7 cellular contexts compared by ENCODE assay signal in genomic region chr6:33365232-33365971, GRCh38. TPM values are rescaled to one million over a fixed set of nuclear protein-coding genes. Genes with fewer than 3 reads are reported as not detected.
DNase-seq lines count a peak whose midpoint lies in the region; ATAC-seq, FAIRE-seq and TF ChIP-seq lines count a peak whose summit lies in the region.
"Not testable (repeated sequence)": the region's sequence is repeated elsewhere in the genome, so short reads cannot be mapped to it uniquely, and the experiment has no call there.

No MANE protein-coding gene starts in this region.

- peak overlapping the region; percentile 3 for H4K91ac ChIP-seq in H9 (ENCODE audit: insufficient read length, low read depth, low read length)

- not testable (repeated sequence) for H3K4me3 Mint-ChIP-seq in H9; astrocyte (ENCODE audit: unreplicated experiment); nephron progenitor cell

- not testable (repeated sequence) for H3K23ac ChIP-seq in H9 (ENCODE audit: insufficient read length, low read depth, low read length)

- not testable (repeated sequence) for H3K9ac ChIP-seq in H9 (ENCODE audit: extremely low read depth, insufficient read length, low read length); astrocyte (ENCODE audit: low read length)

- H2BK15ac ChIP-seq in H9 (ENCODE audit: low read depth, low read length), result not testable (repeated sequence)

- H3T11ph ChIP-seq in H9 (ENCODE audit: low read length), result not testable (repeated sequence)

- WGBS in H9 (ENCODE audit: extremely low coverage, insufficient read length, low lambda C conversion rate), result no CpG with 5 or more reads among the region's 10 CpGs

- DNase-seq in DMS53 (lab: John Stamatoyannopoulos, UW) (peak; percentile 51), H9 (peak; percentile 55), SK-N-DZ (ENCODE audit: low spot score) (peak; percentile 38)
- not testable (repeated sequence) for DNase-seq in astrocyte (ENCODE audit: low read depth); cardiac muscle cell (ENCODE audit: low read depth in 1 of 2, low spot score in 1 of 2); nephron progenitor cell; stimulated activated naive CD8-positive, alpha-beta T cell treated with anti-CD3 and anti-CD28 coated beads, Interleukin-15, Interleukin-2, amounts not matched to agents 100 U/mL and 50 U/mL, for 24 hours

- H3K36me3 ChIP-seq in astrocyte (ENCODE audit: insufficient read depth, low read length); cardiac muscle cell: not testable (repeated sequence)

- not testable (repeated sequence) for H3K18ac ChIP-seq in H9 (ENCODE audit: insufficient read length, low read depth, low read length)

- H3K27me3 Mint-ChIP-seq in H9 (ENCODE audit: low read depth); astrocyte (ENCODE audit: low read depth, unreplicated experiment); nephron progenitor cell (ENCODE audit: low read depth, poor library complexity): not testable (repeated sequence)

- not testable (repeated sequence) for H4K8ac ChIP-seq in H9 (replicated peaks; ENCODE audit: insufficient read length, low read depth, low read length)

- H3K79me1 ChIP-seq in H9 (ENCODE audit: insufficient read depth, low read depth, low read length, poor library complexity, severe bottlenecking), result not testable (repeated sequence)

- H4K20me1 ChIP-seq in H9 (ENCODE audit: control insufficient read depth, insufficient read depth, insufficient read length); astrocyte (ENCODE audit: insufficient read depth, low read length): not testable (repeated sequence)

- not testable (repeated sequence) for H3K4ac ChIP-seq in H9 (ENCODE audit: low read depth, low read length)

- H3K4me2 ChIP-seq in H9 (ENCODE audit: insufficient read depth, insufficient read length, low read length); astrocyte (ENCODE audit: low read length): not testable (repeated sequence)

- H2AK5ac ChIP-seq in H9 (ENCODE audit: insufficient read length, low read length), result not testable (repeated sequence)

- not testable (repeated sequence) for H3K14ac ChIP-seq in H9 (ENCODE audit: insufficient read depth, low read length)

- H3K27ac Mint-ChIP-seq in H9 (peak overlapping the region in 1 of 3 experiments; percentile 55; a peak in 1 of 7 replicates), astrocyte (ENCODE audit: unreplicated experiment) (peak overlapping the region; percentile 26), nephron progenitor cell (peak overlapping the region; percentile 93)

- not testable (repeated sequence) for H4K5ac ChIP-seq in H9 (ENCODE audit: insufficient read length, low read depth, low read length)

- not testable (repeated sequence) for H2BK120ac ChIP-seq in H9 (ENCODE audit: low read depth, low read length, poor library complexity, severe bottlenecking)

- H3K36me3 Mint-ChIP-seq in H9 (ENCODE audit: insufficient read depth in 1 of 3, low read depth in 3 of 3); astrocyte (ENCODE audit: low read depth, unreplicated experiment); nephron progenitor cell (ENCODE audit: low read depth): not testable (repeated sequence)

- H3K79me2 ChIP-seq in H9 (ENCODE audit: insufficient read depth, low read length); astrocyte (ENCODE audit: insufficient read depth, low read length): not testable (repeated sequence)

- not testable (repeated sequence) for H3K27me3 ChIP-seq in H9 (ENCODE audit: insufficient read depth, low read length); astrocyte (ENCODE audit: insufficient read depth, low read length); cardiac muscle cell

- H3K9me3 ChIP-seq in H9 (ENCODE audit: control insufficient read depth, low read depth, low read length); astrocyte (ENCODE audit: insufficient read depth, low read depth, low read length); cardiac muscle cell (ENCODE audit: low read depth): not testable (repeated sequence)

- H3K27ac ChIP-seq in H9 (ENCODE audit: insufficient read length, low read depth, low read length); astrocyte (ENCODE audit: low read depth, low read length): not testable (repeated sequence)
- H3K27ac ChIP-seq in cardiac muscle cell, result peak overlapping the region; percentile 68

- H3K56ac ChIP-seq in H9 (ENCODE audit: insufficient read length, low read depth, low read length), result not testable (repeated sequence)

- peak; percentile 43 for ATAC-seq in stimulated activated naive CD8-positive, alpha-beta T cell treated with anti-CD3 and anti-CD28 coated beads, Interleukin-15, Interleukin-2, amounts not matched to agents 100 U/mL and 50 U/mL, for 24 hours

- not testable (repeated sequence) for H3K23me2 ChIP-seq in H9 (ENCODE audit: insufficient read length, low read depth, low read length, poor library complexity, severe bottlenecking)

- FAIRE-seq in astrocyte (lab: Jason Lieb, UNC), result not testable (repeated sequence)

- H3K9me3 Mint-ChIP-seq in H9; astrocyte (ENCODE audit: unreplicated experiment); nephron progenitor cell: not testable (repeated sequence)

- H2AFZ ChIP-seq in H9 (ENCODE audit: low read length); astrocyte (ENCODE audit: low read depth, low read length): not testable (repeated sequence)

- not testable (repeated sequence) for H2BK12ac ChIP-seq in H9 (ENCODE audit: insufficient read length, low read depth, low read length)

- H3K4me3 ChIP-seq in astrocyte (ENCODE audit: insufficient read depth, low read depth, low read length); cardiac muscle cell: not testable (repeated sequence)

- H2BK20ac ChIP-seq in H9 (ENCODE audit: low read depth, low read length, poor library complexity, severe bottlenecking), result peak overlapping the region; percentile 85

- TF ChIP-seq CTCF in H9 (conservative IDR thresholded peaks at IDR 0.05), result peak; percentile 43
- TF ChIP-seq CTCF in astrocyte (IDR thresholded peaks at IDR 0.05; ENCODE audit: insufficient read depth, low read depth, low read length); cardiac muscle cell (IDR thresholded peaks at IDR 0.05; ENCODE audit: low read depth, low read length); nephron progenitor cell (IDR thresholded peaks at IDR 0.05): not testable (repeated sequence)

- H2BK5ac ChIP-seq in H9 (ENCODE audit: insufficient read length, low read length), result not testable (repeated sequence)

- not testable (repeated sequence) for H3K4me1 ChIP-seq in H9 (ENCODE audit: insufficient read depth, low read length); astrocyte (ENCODE audit: insufficient read depth, low read length)
- H3K4me1 ChIP-seq in cardiac muscle cell (ENCODE audit: low read depth), result peaks cover 17% of the 10 kb centered on the region

- H3K4me1 Mint-ChIP-seq in H9 (peaks cover 10 to 19% of the 10 kb centered on the region in 2 experiments), nephron progenitor cell (peaks cover 32% of the 10 kb centered on the region)
- H3K4me1 Mint-ChIP-seq in astrocyte (ENCODE audit: low read depth, unreplicated experiment), result not testable (repeated sequence)

RNA-seq across cellular contexts. Expression of gene KIFC1, which starts 26.2 kb away (rescaled TPM):
- total RNA-seq in H9 (2021) (73.1 and 73.8 TPM in 2 replicates), astrocyte (2.9 and 4.2 TPM in 2 replicates), cardiac muscle cell (14.0 and 69.2 TPM in 2 replicates)
- 130 and 153 TPM in 2 replicates for polyA plus RNA-seq in SK-N-DZ (2014; cell fraction: cytosol; rRNA removed)
- 192 and 214 TPM in 2 replicates for polyA plus RNA-seq in SK-N-DZ (2014; cell fraction: nucleus; rRNA removed)
- polyA plus RNA-seq in cardiac muscle cell, result 9.4 and 33.3 TPM in 2 replicates

RNA-seq across cellular contexts. Expression of gene DAXX, which starts 42.6 kb away (rescaled TPM):
- 80.2 and 80.4 TPM in 2 replicates for total RNA-seq in H9 (2021)
- polyA plus RNA-seq in SK-N-DZ (2014; cell fraction: cytosol; rRNA removed), result 88.3 and 124 TPM in 2 replicates
- polyA plus RNA-seq in SK-N-DZ (2014; cell fraction: nucleus; rRNA removed), result 97.7 and 110 TPM in 2 replicates
- total RNA-seq in astrocyte, result 28.6 and 32.0 TPM in 2 replicates
- total RNA-seq in cardiac muscle cell, result 27.6 and 44.3 TPM in 2 replicates
- 38.7 and 39.9 TPM in 2 replicates for polyA plus RNA-seq in cardiac muscle cell

RNA-seq across cellular contexts. Expression of gene PHF1, which starts 45.4 kb away (rescaled TPM):
- 49.8 and 56.8 TPM in 2 replicates for total RNA-seq in H9 (2021)
- 34.8 and 38.5 TPM in 2 replicates for polyA plus RNA-seq in SK-N-DZ (2014; cell fraction: cytosol; rRNA removed)
- polyA plus RNA-seq in SK-N-DZ (2014; cell fraction: nucleus; rRNA removed), result 264 and 294 TPM in 2 replicates
- total RNA-seq in astrocyte, result 29.7 and 34.3 TPM in 2 replicates
- total RNA-seq in cardiac muscle cell, result 61.9 and 116 TPM in 2 replicates
- polyA plus RNA-seq in cardiac muscle cell, result 34.5 and 62.1 TPM in 2 replicates

RNA-seq across cellular contexts. Expression of gene ZBTB22, which starts 47.9 kb away (rescaled TPM):
- 8.1 TPM in 2 replicates for total RNA-seq in H9 (2021)
- 9.8 and 11.2 TPM in 2 replicates for polyA plus RNA-seq in SK-N-DZ (2014; cell fraction: cytosol; rRNA removed)
- 4.3 and 8.8 TPM in 2 replicates for polyA plus RNA-seq in SK-N-DZ (2014; cell fraction: nucleus; rRNA removed)
- 13.1 and 17.3 TPM in 2 replicates for total RNA-seq in astrocyte
- 37.0 and 48.0 TPM in 2 replicates for total RNA-seq in cardiac muscle cell
- polyA plus RNA-seq in cardiac muscle cell, result 29.1 and 40.7 TPM in 2 replicates

RNA-seq across cellular contexts. Expression of gene TAPBP, which starts 51.5 kb away (rescaled TPM):
- total RNA-seq in H9 (2021), result 28.2 and 29.5 TPM in 2 replicates
- polyA plus RNA-seq in SK-N-DZ (2014; cell fraction: cytosol; rRNA removed), result 5.8 and 7.1 TPM in 2 replicates
- polyA plus RNA-seq in SK-N-DZ (2014; cell fraction: nucleus; rRNA removed), result 1.8 and 4.9 TPM in 2 replicates
- 128 and 152 TPM in 2 replicates for total RNA-seq in astrocyte
- 29.9 and 36.4 TPM in 2 replicates for total RNA-seq in cardiac muscle cell
- polyA plus RNA-seq in cardiac muscle cell, result 30.8 and 39.2 TPM in 2 replicates
